Comparison of ENCODE assay signal across 8 cellular contexts in genomic region chr11:17544181-17544622, GRCh38. TPM values are rescaled to one million over a fixed set of nuclear protein-coding genes. Genes with fewer than 3 reads are reported as not detected.
DNase-seq lines count a peak whose midpoint lies in the region; ATAC-seq, FAIRE-seq and TF ChIP-seq lines count a peak whose summit lies in the region.

Gene USH1C, minus strand, starts transcription at chr11:17544416. Its CDS starts 109 bp downstream, at chr11:17544307.

- H3K36me3 Mint-ChIP-seq in GM23338 (ENCODE audit: low read depth) = no peaks in the 10 kb centered on the region

- H4K20me1 ChIP-seq in GM23338 (replicated peaks; ENCODE audit: insufficient read depth) = no peaks in the 10 kb centered on the region

- H3K27ac ChIP-seq in GM23338 (ENCODE audit: low read depth) = no peak within 1 kb of the TSS

- H3K4me2 ChIP-seq in GM23338 = peak within 1 kb of the TSS; percentile 93

- H3K27me3 ChIP-seq in GM23338 (ENCODE audit: insufficient read depth) = peaks cover 13% of the 10 kb centered on the region

- peak within 1 kb of the TSS; percentile 72 for H3K4me3 Mint-ChIP-seq in GM23338

- H3K9me2 ChIP-seq in GM23338 (ENCODE audit: insufficient read depth) = no peaks in the 10 kb centered on the region

- H3K27me3 Mint-ChIP-seq in GM23338 (ENCODE audit: insufficient read depth, low read depth, poor library complexity) = peaks cover 24% of the 10 kb centered on the region

- ATAC-seq in GM23338 = peak; percentile 45
- peak; percentile 70 to 74 for ATAC-seq in left cardiac atrium
- ATAC-seq in HG03280 (IDR thresholded peaks at IDR 0.05; ENCODE audit: unreplicated experiment) = no peak

- peak within 1 kb of the TSS; percentile 89 for H3K4me3 ChIP-seq in GM23338

- H3F3A ChIP-seq in GM23338 (replicated peaks; ENCODE audit: low read depth) = no peaks in the 10 kb centered on the region

- H3K79me2 ChIP-seq in GM23338 (replicated peaks; ENCODE audit: insufficient read depth) = no peaks in the 10 kb centered on the region

- DNase-seq in GM23338 (ENCODE audit: low spot score) = peak; percentile 77
- DNase-seq in activated CD4-positive, alpha-beta T cell treated with anti-CD3 and anti-CD28 coated beads, Interleukin-2, amount 50 U/mL, for 48 hours = peak; percentile 25 to 40
- no peak for DNase-seq in left cardiac atrium
- peak; percentile 8 to 35 (median 28) for DNase-seq in stimulated activated CD4-positive, alpha-beta T cell treated with anti-CD3 and anti-CD28 coated beads, Interleukin-12 subunit alpha, Interleukin-12 subunit beta, amount 100 ng/mL, for 48 hours (ENCODE audit: low read depth in 2 of 3, low spot score in 1 of 3)
- DNase-seq in GM19239 (ENCODE audit: insufficient read length, low spot score) = no peak
- no peak for DNase-seq in effector CD8-positive, alpha-beta T cell (lab: John Stamatoyannopoulos, UW)
- no peak for DNase-seq in NK-92 (lab: John Stamatoyannopoulos, UW; ENCODE audit: unreplicated experiment)

- H3K36me3 ChIP-seq in GM23338 (ENCODE audit: insufficient read depth) = no peaks in the 10 kb centered on the region

- peaks cover 48% of the 10 kb centered on the region for H3K4me1 Mint-ChIP-seq in GM23338

- no peak for TF ChIP-seq CTCF in GM23338 (conservative IDR thresholded peaks at IDR 0.05; ENCODE audit: low read depth in 2 of 2)

- no peaks in the 10 kb centered on the region for H3K9me3 Mint-ChIP-seq in GM23338

- H3K27ac Mint-ChIP-seq in GM23338 = no peak within 1 kb of the TSS

- intact Hi-C loops in left cardiac atrium (cut with DNase I) = no loop called here

- no peak for FAIRE-seq in GM19239 (lab: Jason Lieb, UNC)

- H3K4me1 ChIP-seq in GM23338 (ENCODE audit: insufficient read depth) = peaks cover 21% of the 10 kb centered on the region

- peak within 1 kb of the TSS; percentile 99 for H2AFZ ChIP-seq in GM23338

TF ChIP-seq in GM23338, 12 proteins besides CTCF, POLR2A, EP300 and RAD21:
- peak; percentile 54; the same call in 1 of the 2 replicates for TF ChIP-seq POLR2AphosphoS5 (IDR thresholded peaks at IDR 0.05; ENCODE audit: low read depth)
- TF ChIP-seq JUNB (IDR thresholded peaks at IDR 0.05; ENCODE audit: unreplicated experiment) = no peak
- TF ChIP-seq NANOG (IDR thresholded peaks at IDR 0.05; ENCODE audit: borderline replicate concordance) = no peak

RNA-seq across cellular contexts. Expression of gene USH1C, which starts in this region (rescaled TPM):
- 1.3 and 5.4 TPM in 2 replicates for total RNA-seq in GM23338 (2014; rRNA removed; shearing (Covaris generic))
- 1.8 and 2.7 TPM in 2 replicates for polyA plus RNA-seq in GM23338 (2016; fragmentation: Nextera tagmentation; extraction: Ambion mirVana)
- total RNA-seq in left cardiac atrium = under 1 TPM in 1 of 2 donors, not detected in 1; 0.88 TPM

Comparison
In these comparisons a context has a peak if more than half of its experiments do, and no peak if none do; other contexts are left out.
1. Peak in ATAC-seq in left cardiac atrium; RNA of the gene not detected or under 1 TPM.
2. DNase-seq: peak in GM23338 (single experiment), activated CD4-positive, alpha-beta T cell treated with anti-CD3 and anti-CD28 coated beads, Interleukin-2, amount 50 U/mL, for 48 hours (2 of 2) and stimulated activated CD4-positive, alpha-beta T cell treated with anti-CD3 and anti-CD28 coated beads, Interleukin-12 subunit alpha, Interleukin-12 subunit beta, amount 100 ng/mL, for 48 hours (3 of 3); none in left cardiac atrium (single experiment), GM19239 (single experiment), effector CD8-positive, alpha-beta T cell (single experiment) and NK-92 (single experiment).